1 cellular context compared by ENCODE assay signal in the genomic region with DNA sequence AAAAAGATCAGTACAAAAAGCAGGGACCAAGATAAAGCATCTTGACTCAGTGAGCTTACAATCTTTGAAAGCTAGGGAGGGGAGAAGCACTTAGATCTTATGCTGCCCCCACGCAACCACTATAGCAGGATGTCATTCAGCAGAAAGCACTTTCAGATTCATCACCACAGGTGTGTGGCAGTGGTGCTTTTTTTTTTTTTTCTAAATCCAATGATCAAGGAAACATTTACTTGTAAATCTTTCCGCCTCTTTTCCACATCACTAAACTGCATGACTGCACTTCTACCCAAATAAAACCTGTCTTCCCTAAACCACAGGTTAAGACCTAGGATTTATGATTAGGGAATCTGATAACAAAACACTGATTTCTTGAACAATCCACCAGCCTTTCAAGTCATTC.
TF ChIP-seq lines count a peak whose summit lies in the region.

No MANE protein-coding gene starts in this region.

TF ChIP-seq in WTC11, 78 proteins besides CTCF, POLR2A, EP300 and RAD21 (continued from another document):
- TF ChIP-seq, protein P1, sequence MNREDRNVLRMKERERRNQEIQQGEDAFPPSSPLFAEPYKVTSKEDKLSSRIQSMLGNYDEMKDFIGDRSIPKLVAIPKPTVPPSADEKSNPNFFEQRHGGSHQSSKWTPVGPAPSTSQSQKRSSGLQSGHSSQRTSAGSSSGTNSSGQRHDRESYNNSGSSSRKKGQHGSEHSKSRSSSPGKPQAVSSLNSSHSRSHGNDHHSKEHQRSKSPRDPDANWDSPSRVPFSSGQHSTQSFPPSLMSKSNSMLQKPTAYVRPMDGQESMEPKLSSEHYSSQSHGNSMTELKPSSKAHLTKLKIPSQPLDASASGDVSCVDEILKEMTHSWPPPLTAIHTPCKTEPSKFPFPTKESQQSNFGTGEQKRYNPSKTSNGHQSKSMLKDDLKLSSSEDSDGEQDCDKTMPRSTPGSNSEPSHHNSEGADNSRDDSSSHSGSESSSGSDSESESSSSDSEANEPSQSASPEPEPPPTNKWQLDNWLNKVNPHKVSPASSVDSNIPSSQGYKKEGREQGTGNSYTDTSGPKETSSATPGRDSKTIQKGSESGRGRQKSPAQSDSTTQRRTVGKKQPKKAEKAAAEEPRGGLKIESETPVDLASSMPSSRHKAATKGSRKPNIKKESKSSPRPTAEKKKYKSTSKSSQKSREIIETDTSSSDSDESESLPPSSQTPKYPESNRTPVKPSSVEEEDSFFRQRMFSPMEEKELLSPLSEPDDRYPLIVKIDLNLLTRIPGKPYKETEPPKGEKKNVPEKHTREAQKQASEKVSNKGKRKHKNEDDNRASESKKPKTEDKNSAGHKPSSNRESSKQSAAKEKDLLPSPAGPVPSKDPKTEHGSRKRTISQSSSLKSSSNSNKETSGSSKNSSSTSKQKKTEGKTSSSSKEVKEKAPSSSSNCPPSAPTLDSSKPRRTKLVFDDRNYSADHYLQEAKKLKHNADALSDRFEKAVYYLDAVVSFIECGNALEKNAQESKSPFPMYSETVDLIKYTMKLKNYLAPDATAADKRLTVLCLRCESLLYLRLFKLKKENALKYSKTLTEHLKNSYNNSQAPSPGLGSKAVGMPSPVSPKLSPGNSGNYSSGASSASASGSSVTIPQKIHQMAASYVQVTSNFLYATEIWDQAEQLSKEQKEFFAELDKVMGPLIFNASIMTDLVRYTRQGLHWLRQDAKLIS (CRISPR knock-in tag; IDR thresholded peaks at IDR 0.05; ENCODE audit: borderline replicate concordance), result no peak
- TF ChIP-seq, protein P2, sequence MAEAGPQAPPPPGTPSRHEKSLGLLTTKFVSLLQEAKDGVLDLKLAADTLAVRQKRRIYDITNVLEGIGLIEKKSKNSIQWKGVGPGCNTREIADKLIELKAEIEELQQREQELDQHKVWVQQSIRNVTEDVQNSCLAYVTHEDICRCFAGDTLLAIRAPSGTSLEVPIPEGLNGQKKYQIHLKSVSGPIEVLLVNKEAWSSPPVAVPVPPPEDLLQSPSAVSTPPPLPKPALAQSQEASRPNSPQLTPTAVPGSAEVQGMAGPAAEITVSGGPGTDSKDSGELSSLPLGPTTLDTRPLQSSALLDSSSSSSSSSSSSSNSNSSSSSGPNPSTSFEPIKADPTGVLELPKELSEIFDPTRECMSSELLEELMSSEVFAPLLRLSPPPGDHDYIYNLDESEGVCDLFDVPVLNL (CRISPR knock-in tag; IDR thresholded peaks at IDR 0.05; ENCODE audit: borderline replicate concordance, low read depth), result no peak
- TF ChIP-seq, protein P3, sequence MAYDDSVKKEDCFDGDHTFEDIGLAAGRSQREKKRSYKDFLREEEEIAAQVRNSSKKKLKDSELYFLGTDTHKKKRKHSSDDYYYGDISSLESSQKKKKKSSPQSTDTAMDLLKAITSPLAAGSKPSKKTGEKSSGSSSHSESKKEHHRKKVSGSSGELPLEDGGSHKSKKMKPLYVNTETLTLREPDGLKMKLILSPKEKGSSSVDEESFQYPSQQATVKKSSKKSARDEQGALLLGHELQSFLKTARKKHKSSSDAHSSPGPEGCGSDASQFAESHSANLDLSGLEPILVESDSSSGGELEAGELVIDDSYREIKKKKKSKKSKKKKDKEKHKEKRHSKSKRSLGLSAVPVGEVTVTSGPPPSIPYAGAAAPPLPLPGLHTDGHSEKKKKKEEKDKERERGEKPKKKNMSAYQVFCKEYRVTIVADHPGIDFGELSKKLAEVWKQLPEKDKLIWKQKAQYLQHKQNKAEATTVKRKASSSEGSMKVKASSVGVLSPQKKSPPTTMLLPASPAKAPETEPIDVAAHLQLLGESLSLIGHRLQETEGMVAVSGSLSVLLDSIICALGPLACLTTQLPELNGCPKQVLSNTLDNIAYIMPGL (CRISPR knock-in tag; IDR thresholded peaks at IDR 0.05), result no peak
- no peak for TF ChIP-seq MYBL2 (CRISPR knock-in tag; IDR thresholded peaks at IDR 0.05)
TF ChIP-seq in WTC11: peak in this region for 0.
